Comparison of ENCODE assay signal across 18 cellular contexts in the genomic region with DNA sequence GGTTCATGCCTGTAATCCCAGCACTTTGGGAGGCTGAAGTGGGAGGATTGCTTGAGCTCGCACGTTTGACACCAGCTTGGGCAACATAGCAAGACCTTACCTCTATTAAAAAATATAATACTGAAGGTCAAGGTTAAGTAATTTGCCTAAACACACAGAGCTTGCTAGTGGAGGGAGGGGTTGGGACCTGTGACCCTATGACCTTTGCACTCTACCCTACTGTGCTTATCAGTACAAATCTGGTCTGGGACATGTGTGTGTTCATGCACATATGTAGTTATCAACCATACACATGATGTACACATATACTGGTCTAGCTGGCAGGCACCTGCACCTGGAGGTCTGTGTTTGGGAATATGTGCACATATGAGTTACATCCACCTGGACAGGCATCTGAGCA.
"Had no signal": no experiment of that assay in that cellular context is flagged by ENCODE, and none has a peak within 500 bp of the region (broad histone marks: within the 10 kb centered on the region; RNA-seq: fewer than 3 reads in every experiment).

No MANE protein-coding gene starts in this region.

- DNase-seq: activated B cell treated with CpG ODN at 0.5 μM for 24 hours; activated CD8-positive, alpha-beta memory T cell treated with anti-CD3 and anti-CD28 coated beads for 24 hours; activated CD8-positive, alpha-beta memory T cell treated with anti-CD3 and anti-CD28 coated beads, Interleukin-2, amount 50 U/mL, for 4 hours; activated naive CD4-positive, alpha-beta T cell; activated T-cell treated with anti-CD3 and anti-CD28 coated beads, Interleukin-2, amount 50 U/mL, for 4 hours; effector memory CD4-positive, alpha-beta T cell; occipital lobe; T-helper 9 cell had no signal

- H3K36me3 Mint-ChIP-seq: activated naive CD8-positive, alpha-beta T cell; memory B cell had no signal

- H3K4me3 Mint-ChIP-seq: activated B cell treated with CpG ODN at 0.5 μM for 24 hours; activated CD4-positive, alpha-beta T cell treated with anti-CD3 and anti-CD28 coated beads for 36 hours; activated naive CD8-positive, alpha-beta T cell; activated T-cell treated with anti-CD3 and anti-CD28 coated beads, Interleukin-2, amount 50 U/mL, for 4 hours; central memory CD8-positive, alpha-beta T cell; memory B cell; neural crest cell; stimulated activated naive CD8-positive, alpha-beta T cell treated with anti-CD3 and anti-CD28 coated beads, Interleukin-15, amount 100 ng/mL, for 72 hours had no signal

- H3K27me3 ChIP-seq: breast epithelium, upper lobe of left lung had no signal

- H3K4me1 Mint-ChIP-seq: activated CD4-positive, alpha-beta T cell treated with anti-CD3 and anti-CD28 coated beads for 36 hours; central memory CD8-positive, alpha-beta T cell; memory B cell; stimulated activated naive CD8-positive, alpha-beta T cell treated with anti-CD3 and anti-CD28 coated beads, Interleukin-15, amount 100 ng/mL, for 72 hours had no signal

- H3K36me3 ChIP-seq: breast epithelium, upper lobe of left lung had no signal

- H3K4me3 ChIP-seq: breast epithelium, upper lobe of left lung had no signal

- H3K9me3 ChIP-seq: breast epithelium, upper lobe of left lung had no signal

- H3K4me1 ChIP-seq: breast epithelium had no signal

- H3K27me3 Mint-ChIP-seq: activated CD4-positive, alpha-beta T cell treated with anti-CD3 and anti-CD28 coated beads for 36 hours had no signal

- H3K27ac Mint-ChIP-seq: activated B cell treated with CpG ODN at 0.5 μM for 24 hours; activated CD4-positive, alpha-beta T cell treated with anti-CD3 and anti-CD28 coated beads for 36 hours; activated naive CD8-positive, alpha-beta T cell; activated T-helper 2 cell treated with anti-CD3 and anti-CD28 coated beads, Interferon-gamma antibody, Interleukin-2, Interleukin-4, amounts not matched to agents 10 μg/mL and 5 μg/mL and 100 μg/mL, durations not matched to agents 14 hours and 24 hours and 36 hours; memory B cell; stimulated activated naive CD8-positive, alpha-beta T cell treated with anti-CD3 and anti-CD28 coated beads, Interleukin-15, amount 100 ng/mL, for 72 hours had no signal

- FAIRE-seq: colon had no signal

- H3K9me3 Mint-ChIP-seq: activated B cell treated with CpG ODN at 0.5 μM for 24 hours; activated T-cell treated with anti-CD3 and anti-CD28 coated beads, Interleukin-2, amount 50 U/mL, for 4 hours; activated T-helper 2 cell treated with anti-CD3 and anti-CD28 coated beads, Interferon-gamma antibody, Interleukin-2, Interleukin-4, amounts not matched to agents 10 μg/mL and 5 μg/mL and 100 μg/mL, durations not matched to agents 14 hours and 24 hours and 36 hours; central memory CD8-positive, alpha-beta T cell; memory B cell; neural crest cell; stimulated activated naive CD8-positive, alpha-beta T cell treated with anti-CD3 and anti-CD28 coated beads, Interleukin-15, amount 100 ng/mL, for 72 hours had no signal
